ENCODE assay signal across 1 cellular context in genomic region chr1:29444081-29444715, GRCh38.
TF ChIP-seq lines count a peak whose summit lies in the region.

No MANE protein-coding gene starts in this region.

TF ChIP-seq in H1, 55 proteins besides CTCF, POLR2A, EP300 and RAD21 (continued from another document):
- TF ChIP-seq HDAC2 (IDR thresholded peaks at IDR 0.05; ENCODE audit: borderline replicate concordance in 1 of 2, low read depth in 2 of 2, low read length in 2 of 2): 0 out of 4 replicates have a peak, but pooled peaks of 1 of the 2 experiments have one; percentile 29
- peak; percentile 20; the same call in 1 of the 2 replicates for TF ChIP-seq KDM1A (IDR thresholded peaks at IDR 0.05; ENCODE audit: borderline replicate concordance, low read length)
- TF ChIP-seq CREB1 (IDR thresholded peaks at IDR 0.05): no peak
- TF ChIP-seq SUZ12 (IDR thresholded peaks at IDR 0.05; ENCODE audit: low read length): no peak
